In genomic region chr2:196226058-196226747, GRCh38 we compare ENCODE assay signal across 23 cellular contexts. TPM values are rescaled to one million over a fixed set of nuclear protein-coding genes. Genes with fewer than 3 reads are reported as not detected.
A peak's percentile ranks its signal among the peaks of the same experiment; 100 is the strongest.
DNase-seq lines count a peak whose midpoint lies in the region; ATAC-seq and TF ChIP-seq lines count a peak whose summit lies in the region.
"Had no signal": no experiment of that assay in that cellular context is flagged by ENCODE, and none has a peak within 500 bp of the region (broad histone marks: within the 10 kb centered on the region; RNA-seq: fewer than 3 reads in every experiment).

No MANE protein-coding gene starts in this region.

- H3K27me3 Mint-ChIP-seq in activated naive CD4-positive, alpha-beta T cell treated with anti-CD3 and anti-CD28 coated beads for 36 hours (ENCODE audit: low read depth), result no peaks in the 10 kb centered on the region
- H3K27me3 Mint-ChIP-seq in dendritic cell treated with granulocyte-macrophage colony-stimulating factor and Interleukin-4, amounts not matched to agents 40 ng/mL and 50 ng/mL, for 4 days, result no peaks in the 10 kb centered on the region
- H3K27me3 Mint-ChIP-seq: activated CD4-positive, alpha-beta T cell treated with anti-CD3 and anti-CD28 coated beads, Interleukin-2, amount 10 ng/mL, durations not matched to agents 7 days and 5 days had no signal

- H3K4me1 ChIP-seq in MM.1S (ENCODE audit: low read length), result peaks cover 30% of the 10 kb centered on the region
- H3K4me1 ChIP-seq: thyroid gland had no signal

- TF ChIP-seq CTCF in MM.1S (IDR thresholded peaks at IDR 0.05; ENCODE audit: low read length), result no peak

- H3K4me3 Mint-ChIP-seq in activated naive CD4-positive, alpha-beta T cell treated with anti-CD3 and anti-CD28 coated beads for 36 hours, result peak overlapping the region; percentile 14
- H3K4me3 Mint-ChIP-seq in dendritic cell treated with granulocyte-macrophage colony-stimulating factor and Interleukin-4, amounts not matched to agents 40 ng/mL and 50 ng/mL, for 4 days, result no peak overlapping the region
- H3K4me3 Mint-ChIP-seq: activated CD4-positive, alpha-beta T cell treated with anti-CD3 and anti-CD28 coated beads, Interleukin-2, amount 10 ng/mL, durations not matched to agents 7 days and 5 days; CD14-positive monocyte; immature natural killer cell had no signal

- peak; percentile 59 for ATAC-seq in stimulated activated naive CD8-positive, alpha-beta T cell treated with anti-CD3 and anti-CD28 coated beads, Interleukin-15, Interleukin-2, amounts not matched to agents 100 U/mL and 50 U/mL, for 24 hours
- ATAC-seq: left ventricle myocardium superior, right cardiac atrium, Right ventricle myocardium inferior had no signal

- H3K27me3 ChIP-seq in MM.1S (replicated peaks; ENCODE audit: insufficient read depth, low read length), result no peaks in the 10 kb centered on the region
- H3K27me3 ChIP-seq: cardiac muscle cell, MG63, thyroid gland had no signal

- no peaks in the 10 kb centered on the region for H3K9me3 Mint-ChIP-seq in activated naive CD4-positive, alpha-beta T cell treated with anti-CD3 and anti-CD28 coated beads for 36 hours
- no peaks in the 10 kb centered on the region for H3K9me3 Mint-ChIP-seq in dendritic cell treated with granulocyte-macrophage colony-stimulating factor and Interleukin-4, amounts not matched to agents 40 ng/mL and 50 ng/mL, for 4 days
- H3K9me3 Mint-ChIP-seq: immature natural killer cell had no signal

- no peaks in the 10 kb centered on the region for H4K20me1 ChIP-seq in MM.1S (ENCODE audit: insufficient read depth, low read length)

- DNase-seq in activated naive CD4-positive, alpha-beta T cell treated with anti-CD3 and anti-CD28 coated beads for 36 hours, result no peak
- DNase-seq in activated naive CD4-positive, alpha-beta T cell (lab: John Stamatoyannopoulos, UW), result no peak
- DNase-seq in MM.1S (no peak), NCI-H69 (lab: John Stamatoyannopoulos, UW) (no peak), LoVo (ENCODE audit: low spot score) (no peak), putamen (ENCODE audit: low spot score) (no peak)
- no peak for DNase-seq in stimulated activated naive CD8-positive, alpha-beta T cell treated with anti-CD3 and anti-CD28 coated beads, Interleukin-15, Interleukin-2, amounts not matched to agents 100 U/mL and 50 U/mL, for 24 hours
- DNase-seq: ACHN; activated CD4-positive, alpha-beta T cell treated with anti-CD3 and anti-CD28 coated beads, Interleukin-2, amount 10 ng/mL, durations not matched to agents 7 days and 5 days; amygdala; immature natural killer cell; IMR-90; left ventricle myocardium superior; MG63; NCI-H1436 treated with DMSO at 0.1 percent for 48 hours; NCI-H2171; NCI-H526; right cardiac atrium; thyroid gland had no signal

- no peaks in the 10 kb centered on the region for H3K36me3 Mint-ChIP-seq in activated naive CD4-positive, alpha-beta T cell treated with anti-CD3 and anti-CD28 coated beads for 36 hours (ENCODE audit: low read depth)
- H3K36me3 Mint-ChIP-seq in dendritic cell treated with granulocyte-macrophage colony-stimulating factor and Interleukin-4, amounts not matched to agents 40 ng/mL and 50 ng/mL, for 4 days (ENCODE audit: low read depth), result no peaks in the 10 kb centered on the region
- H3K36me3 Mint-ChIP-seq: CD14-positive monocyte had no signal

- no peak overlapping the region for H3K9ac ChIP-seq in MM.1S (ENCODE audit: low read length)

- peak overlapping the region; percentile 46 for H3K4me2 ChIP-seq in MM.1S (ENCODE audit: low read depth, low read length)

- no peaks in the 10 kb centered on the region for H3F3A ChIP-seq in MM.1S (ENCODE audit: insufficient read depth, low read length)

- H3K9me2 ChIP-seq in MM.1S (replicated peaks; ENCODE audit: insufficient read depth, low read length), result no peaks in the 10 kb centered on the region

- H3K27ac Mint-ChIP-seq in activated naive CD4-positive, alpha-beta T cell treated with anti-CD3 and anti-CD28 coated beads for 36 hours, result peak overlapping the region; percentile 75
- peak overlapping the region; percentile 21 for H3K27ac Mint-ChIP-seq in dendritic cell treated with granulocyte-macrophage colony-stimulating factor and Interleukin-4, amounts not matched to agents 40 ng/mL and 50 ng/mL, for 4 days
- H3K27ac Mint-ChIP-seq: activated CD4-positive, alpha-beta T cell treated with anti-CD3 and anti-CD28 coated beads, Interleukin-2, amount 10 ng/mL, durations not matched to agents 7 days and 5 days had no signal

- intact Hi-C loops in activated naive CD4-positive, alpha-beta T cell treated with anti-CD3 and anti-CD28 coated beads for 36 hours (cut with micrococcal nuclease), result loop anchor here (1.0 kb wide), 1 partner anchor 8 kb away; no protein-coding TSS in a partner anchor
- intact Hi-C loops in dendritic cell treated with granulocyte-macrophage colony-stimulating factor and Interleukin-4, amounts not matched to agents 40 ng/mL and 50 ng/mL, for 4 days (cut with micrococcal nuclease), result no loop called here

- peaks cover 85% of the 10 kb centered on the region for H3K4me1 Mint-ChIP-seq in activated naive CD4-positive, alpha-beta T cell treated with anti-CD3 and anti-CD28 coated beads for 36 hours (ENCODE audit: low read depth)
- H3K4me1 Mint-ChIP-seq in dendritic cell treated with granulocyte-macrophage colony-stimulating factor and Interleukin-4, amounts not matched to agents 40 ng/mL and 50 ng/mL, for 4 days (ENCODE audit: low read depth), result peaks cover 27% of the 10 kb centered on the region

- no peak overlapping the region for H3K4me3 ChIP-seq in MM.1S (ENCODE audit: low read length)
- H3K4me3 ChIP-seq: cardiac muscle cell, MG63, thyroid gland had no signal

- no peak overlapping the region for H2AFZ ChIP-seq in MM.1S (ENCODE audit: low read length)

- H3K27ac ChIP-seq in MM.1S (ENCODE audit: low read length), result no peak overlapping the region
- H3K27ac ChIP-seq: cardiac muscle cell, thyroid gland had no signal

- no peaks in the 10 kb centered on the region for H3K36me3 ChIP-seq in MM.1S (replicated peaks; ENCODE audit: insufficient read depth, low read length)
- H3K36me3 ChIP-seq: cardiac muscle cell, thyroid gland had no signal

- no peaks in the 10 kb centered on the region for H3K79me2 ChIP-seq in MM.1S (ENCODE audit: low read length)

- no peaks in the 10 kb centered on the region for H3K9me3 ChIP-seq in MM.1S (replicated peaks; ENCODE audit: insufficient read depth, low read length)
- H3K9me3 ChIP-seq: MG63, thyroid gland had no signal

- CTCF ChIA-PET in activated naive CD4-positive, alpha-beta T cell treated with anti-CD3 and anti-CD28 coated beads for 36 hours (lab: Charles Lee), result interaction anchor here (1.1 to 3.2 kb wide), 2 partner anchors 9 to 16 kb away, joined by 4 to 9 read pairs; no protein-coding TSS in a partner anchor

RNA-seq across cellular contexts. Expression of gene STK17B, which starts 54.8 kb away (rescaled TPM):
- 100 to 1,000 TPM; 141 to 143 TPM for total RNA-seq in activated naive CD4-positive, alpha-beta T cell treated with anti-CD3 and anti-CD28 coated beads for 36 hours
